In the genomic region with DNA sequence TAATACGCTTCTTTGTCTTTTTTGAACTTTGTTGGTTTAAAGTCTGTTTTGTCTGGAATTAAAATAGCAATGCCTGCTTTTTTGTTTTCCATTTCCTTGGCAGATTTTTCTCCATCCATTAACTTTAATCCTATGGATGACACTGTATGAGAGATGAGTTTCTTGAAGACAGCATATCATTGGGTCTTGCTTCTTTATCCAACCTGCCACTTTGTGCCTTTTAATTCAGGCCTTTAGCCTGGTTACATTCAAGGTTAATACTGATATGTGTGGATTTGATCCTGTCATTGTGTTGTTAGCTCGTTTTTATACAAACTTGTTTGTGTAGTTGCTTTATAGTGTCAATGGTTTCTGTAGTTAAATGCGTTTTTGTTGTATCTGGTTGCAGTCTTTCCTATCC, we compare ENCODE assay signal across 29 cellular contexts.
"Had no signal": no experiment of that assay in that cellular context is flagged by ENCODE, and none has a peak within 500 bp of the region (broad histone marks: within the 10 kb centered on the region; RNA-seq: fewer than 3 reads in every experiment).

No MANE protein-coding gene starts in this region.

- H3K27ac ChIP-seq: colonic mucosa, coronary artery, dorsolateral prefrontal cortex, epithelial cell of prostate, esophagus muscularis mucosa, esophagus squamous epithelium, foreskin keratinocyte, gastrocnemius medialis, gastroesophageal sphincter, heart left ventricle, heart right ventricle, hepatocyte had no signal

- DNase-seq: colonic mucosa; cortex of kidney; dermis blood vessel endothelial cell; dorsolateral prefrontal cortex; effector CD4-positive, alpha-beta T cell; effector CD8-positive, alpha-beta T cell; effector memory CD4-positive, alpha-beta T cell; effector memory CD8-positive, alpha-beta T cell; endodermal cell; erythroblast; esophagus squamous epithelium; foreskin fibroblast; foreskin keratinocyte; foreskin melanocyte; gastrocnemius medialis; glutamatergic neuron; head of caudate nucleus; heart left ventricle; heart right ventricle had no signal

- H3K4me3 ChIP-seq: colonic mucosa, coronary artery, dorsolateral prefrontal cortex, esophagus muscularis mucosa, esophagus squamous epithelium, gastrocnemius medialis, gastroesophageal sphincter, heart left ventricle, heart right ventricle, hepatocyte had no signal

- H3K4me2 ChIP-seq: hepatocyte had no signal

- H3K36me3 ChIP-seq: colonic mucosa, esophagus muscularis mucosa, esophagus squamous epithelium, gastrocnemius medialis, gastroesophageal sphincter, heart left ventricle, heart right ventricle had no signal

- H3K9me3 ChIP-seq: colonic mucosa, gastrocnemius medialis had no signal

- ATAC-seq: effector memory CD8-positive, alpha-beta T cell; esophagus mucosa; foreskin keratinocyte; gastrocnemius medialis; gastroesophageal sphincter; heart left ventricle; heart right ventricle had no signal

- H3K4me1 ChIP-seq: colonic mucosa, esophagus muscularis mucosa, esophagus squamous epithelium, foreskin keratinocyte, gastrocnemius medialis, gastroesophageal sphincter, heart left ventricle, heart right ventricle had no signal

- FAIRE-seq: colon, endometrium, endothelial cell of umbilical vein, frontal cortex had no signal
